16 cellular contexts compared by ENCODE assay signal in genomic region chr10:12027539-12027938, GRCh38. TPM values are rescaled to one million over a fixed set of nuclear protein-coding genes. Genes with fewer than 3 reads are reported as not detected.
A peak's percentile ranks its signal among the peaks of the same experiment; 100 is the strongest.
DNase-seq lines count a peak whose midpoint lies in the region; ATAC-seq, FAIRE-seq and TF ChIP-seq lines count a peak whose summit lies in the region.
"Had no signal": no experiment of that assay in that cellular context is flagged by ENCODE, and none has a peak within 500 bp of the region (broad histone marks: within the 10 kb centered on the region; RNA-seq: fewer than 3 reads in every experiment).

No MANE protein-coding gene starts in this region.

- no peaks in the 10 kb centered on the region for H3K27me3 Mint-ChIP-seq in naive B cell
- H3K27me3 Mint-ChIP-seq: CD4-positive, CD25-positive, alpha-beta regulatory T cell had no signal

- peaks cover 55% of the 10 kb centered on the region for H3K36me3 ChIP-seq in lower lobe of right lung

- H3K4me3 Mint-ChIP-seq in naive B cell = no peak overlapping the region
- H3K4me3 Mint-ChIP-seq: CD4-positive, CD25-positive, alpha-beta regulatory T cell had no signal

- no peak for TF ChIP-seq CTCF in lower lobe of right lung (IDR thresholded peaks at IDR 0.05)

- H3K27ac Mint-ChIP-seq in naive B cell = peak overlapping the region in 5 of 6 donors; percentile 7 to 94 (median 14)

- peaks cover 7 to 16% of the 10 kb centered on the region in 2 donors for H3K36me3 Mint-ChIP-seq in naive B cell

- ATAC-seq in HG03139 (IDR thresholded peaks at IDR 0.05; ENCODE audit: unreplicated experiment) (peak; percentile 99), naive B cell (ENCODE audit: low read depth in 2 of 2) (no peak), lower lobe of right lung (no peak)

- no peaks in the 10 kb centered on the region for H3K9me3 Mint-ChIP-seq in naive B cell
- H3K9me3 Mint-ChIP-seq: CD4-positive, CD25-positive, alpha-beta regulatory T cell had no signal

- H3K27ac ChIP-seq in lower lobe of right lung = no peak overlapping the region

- DNase-seq in GM19238 (ENCODE audit: insufficient read length, low spot score) (peak; percentile 13), H54 (ENCODE audit: insufficient read length, low spot score) (no peak), naive B cell (no peak), lower lobe of right lung (no peak), NCI-H2029 (lab: John Stamatoyannopoulos, UW) (no peak), GF-D8 (lab: John Stamatoyannopoulos, UW) (no peak), LoVo (ENCODE audit: low spot score) (no peak)
- DNase-seq: activated CD4-positive, alpha-beta T cell treated with anti-CD3 and anti-CD28 coated beads, Interleukin-2, amount 50 U/mL, for 48 hours; activated effector memory CD4-positive, alpha-beta T cell treated with Interleukin-2 at 50 U/mL for 16 hours; aorta; CD4-positive, CD25-positive, alpha-beta regulatory T cell; mesendoderm; NCI-H748 treated with DMSO at 0.1 percent for 48 hours; occipital lobe; T-helper 9 cell had no signal

- H3K4me1 Mint-ChIP-seq in naive B cell = peaks cover 14 to 26% (median 20%) of the 10 kb centered on the region in 3 donors

- H3K4me1 ChIP-seq in lower lobe of right lung = no peaks in the 10 kb centered on the region

- H3K4me3 ChIP-seq in lower lobe of right lung = no peak overlapping the region

- H3K27me3 ChIP-seq in lower lobe of right lung (ENCODE audit: low read depth) = no peaks in the 10 kb centered on the region

- peak; percentile 67 for FAIRE-seq in H54 (lab: Jason Lieb, UNC)

- intact Hi-C loops in lower lobe of right lung (cut with DNase I) = no loop called here

- no peaks in the 10 kb centered on the region for H3K9me3 ChIP-seq in lower lobe of right lung

- TF ChIP-seq POLR2A in H54 (IDR thresholded peaks at IDR 0.05; ENCODE audit: low read depth, low read length) = no peak

RNA-seq across cellular contexts. Expression of gene UPF2, which starts 15.1 kb away (rescaled TPM):
- polyA plus RNA-seq in naive B cell (ENCODE audit: low read depth in 6 of 6) = 10 to 100 TPM in 5 of 6 donors, 1 to 10 TPM in 1; 5.0 to 24.1 (median 15.9) TPM
- total RNA-seq in lower lobe of right lung = 21.0 TPM

RNA-seq across cellular contexts. Expression of gene DHTKD1, which starts 41.2 kb away (rescaled TPM):
- polyA plus RNA-seq in naive B cell (ENCODE audit: low read depth in 6 of 6) = 10 to 100 TPM; 22.2 to 48.7 (median 29.3) TPM
- total RNA-seq in lower lobe of right lung = 21.7 TPM
